17 cellular contexts compared by ENCODE assay signal in genomic region chr11:76701701-76702100, GRCh38. TPM values are rescaled to one million over a fixed set of nuclear protein-coding genes. Genes with fewer than 3 reads are reported as not detected.
DNase-seq lines count a peak whose midpoint lies in the region; ATAC-seq, FAIRE-seq and TF ChIP-seq lines count a peak whose summit lies in the region.
"Had no signal": no experiment of that assay in that cellular context is flagged by ENCODE, and none has a peak within 500 bp of the region (broad histone marks: within the 10 kb centered on the region; RNA-seq: fewer than 3 reads in every experiment).

No MANE protein-coding gene starts in this region.

- H3K4me3 ChIP-seq in K562 (no peak overlapping the region), kidney (ENCODE audit: low read length in 2 of 2) (no peak overlapping the region)
- H3K4me3 ChIP-seq: BLaER1 had no signal

- peak overlapping the region; percentile 58 for H2AFZ ChIP-seq in K562 (ENCODE audit: low read depth, low read length)

- 36% methylated on average over 4 of the region's 5 CpGs for WGBS in K562 (ENCODE audit: insufficient coverage, low coverage, missing lambda C conversion rate)

- TF ChIP-seq RAD21 in K562 (CRISPR knock-in tag; conservative IDR thresholded peaks at IDR 0.05 in 1 of 2, IDR thresholded peaks at IDR 0.05 in 1 of 2), result no peak

- 0 out of 2 replicates have a peak, but pooled peaks cover 3% of the 10 kb centered on the region for H3K9me3 ChIP-seq in K562 (replicated peaks; ENCODE audit: control insufficient read depth, insufficient read depth, low read depth, low read length)
- H3K9me3 ChIP-seq in kidney (ENCODE audit: control insufficient read depth in 1 of 2, low read length in 2 of 2), result peaks cover 0 to 4% of the 10 kb centered on the region in 2 donors
- H3K9me3 ChIP-seq: BLaER1 had no signal

- no peak for TF ChIP-seq POLR2A in K562 (conservative IDR thresholded peaks at IDR 0.05)

- peaks cover 63 to 70% of the 10 kb centered on the region in 2 experiments for H3K4me1 ChIP-seq in K562 (replicated peaks in 1 of 2; ENCODE audit: control insufficient read depth in 2 of 2, insufficient read depth in 2 of 2, low read length in 2 of 2)
- H3K4me1 ChIP-seq in kidney (ENCODE audit: control insufficient read depth in 1 of 2, insufficient read depth in 1 of 2, low read depth in 1 of 2, low read length in 2 of 2), result no peaks in the 10 kb centered on the region
- H3K4me1 ChIP-seq: BLaER1 had no signal

- DNase-seq in AG09319 (ENCODE audit: extremely low read depth, low read depth) (peak; percentile 10), LHCN-M2 (ENCODE audit: low read depth) (peak; percentile 37), K562 (ENCODE audit: extremely low read depth in 1 of 4, low spot score in 3 of 4) (peak in 1 of 4 experiments; percentile 60), kidney (peak; percentile 56), hypothalamus (lab: John Stamatoyannopoulos, UW) (no peak), NCI-H526 (lab: John Stamatoyannopoulos, UW) (no peak), UCSD-AML1 (lab: John Stamatoyannopoulos, UW; ENCODE audit: unreplicated experiment) (no peak)
- DNase-seq in activated CD8-positive, alpha-beta memory T cell treated with anti-CD3 and anti-CD28 coated beads, Interleukin-2, amount 50 U/mL, for 4 hours, result no peak
- DNase-seq: activated CD8-positive, alpha-beta T cell treated with anti-CD3 and anti-CD28 coated beads, Interleukin-2, amount 10 ng/mL, durations not matched to agents 7 days and 5 days; activated naive CD4-positive, alpha-beta T cell; immature natural killer cell; NCI-H187 treated with DMSO at 0.1 percent for 48 hours; NCI-H748 treated with DMSO at 0.1 percent for 48 hours had no signal

- no peaks in the 10 kb centered on the region for H4K20me1 ChIP-seq in K562 (replicated peaks; ENCODE audit: control insufficient read depth, insufficient read depth, low read length)
- H4K20me1 ChIP-seq: BLaER1 had no signal

- POLR2A ChIA-PET in K562 (lab: Yijun Ruan, JAX), result interaction anchor here (0.6 to 1.2 kb wide), 2 partner anchors 16 to 488 kb away, joined by 3 read pairs; no protein-coding TSS in a partner anchor

- CTCF ChIA-PET in K562 (lab: Yijun Ruan, JAX; ENCODE audit: low intra/inter-chr PET ratio), result interaction anchor here (1.6 kb wide), 1 partner anchor 21 kb away, joined by 3 read pairs; no protein-coding TSS in a partner anchor

- no peaks in the 10 kb centered on the region for H3K27me3 ChIP-seq in K562 (ENCODE audit: control insufficient read depth in 2 of 2, insufficient read depth in 2 of 2, low read length in 2 of 2)
- H3K27me3 ChIP-seq: BLaER1 had no signal

- H3K9me1 ChIP-seq in K562 (ENCODE audit: control insufficient read depth, insufficient read depth, low read length), result peaks cover 3% of the 10 kb centered on the region

- TF ChIP-seq CTCF in AG09319 (IDR thresholded peaks at IDR 0.05; ENCODE audit: low read depth, low read length) (no peak), K562 (IDR thresholded peaks at IDR 0.05 in 2 of 3, conservative IDR thresholded peaks at IDR 0.05 in 1 of 3; ENCODE audit: insufficient read depth in 2 of 3, low read depth in 1 of 3, low read length in 3 of 3) (no peak), kidney (IDR thresholded peaks at IDR 0.05; ENCODE audit: borderline replicate concordance, extremely low read depth, insufficient read depth) (no peak)

- no peaks in the 10 kb centered on the region for H3K79me2 ChIP-seq in K562 (ENCODE audit: control insufficient read depth, insufficient read depth, low read length)

- in situ Hi-C loops in K562 (cut with MboI), result no loop called here

- ATAC-seq in K562, result peak; percentile 14; the same call in 1 of the 3 replicates
- ATAC-seq: activated CD8-positive, alpha-beta T cell treated with anti-CD3 and anti-CD28 coated beads, Interleukin-2, amount 10 ng/mL, durations not matched to agents 7 days and 5 days; Right ventricle myocardium inferior had no signal

- intact Hi-C loops in K562 (cut with micrococcal nuclease) (loop anchor here (2.0 kb wide), 1 partner anchor 19 kb away; no protein-coding TSS in a partner anchor), kidney (cut with DNase I) (no loop called here)

- no peak for TF ChIP-seq EP300 in K562 (IDR thresholded peaks at IDR 0.05; ENCODE audit: low read length)

- H3K27ac ChIP-seq in K562 (ENCODE audit: extremely low read depth, low read depth, low read length) (peak overlapping the region; percentile 90), kidney (ENCODE audit: low read depth in 2 of 2, low read length in 2 of 2) (no peak overlapping the region)
- H3K27ac ChIP-seq: BLaER1 had no signal

- H3K9ac ChIP-seq in K562 (ENCODE audit: insufficient read depth in 1 of 2, low read depth in 2 of 2, low read length in 2 of 2), result peak overlapping the region; percentile 51 to 65
- H3K9ac ChIP-seq in kidney (ENCODE audit: low read length in 2 of 2), result no peak overlapping the region
- H3K9ac ChIP-seq: BLaER1 had no signal

- H3K36me3 ChIP-seq in K562 (ENCODE audit: control insufficient read depth, insufficient read depth, low read length) (no peaks in the 10 kb centered on the region), kidney (ENCODE audit: control insufficient read depth in 1 of 2, insufficient read depth in 2 of 2, low read length in 2 of 2) (no peaks in the 10 kb centered on the region)
- H3K36me3 ChIP-seq: BLaER1 had no signal

- H3K4me2 ChIP-seq in K562 (ENCODE audit: insufficient read depth, low read length), result peak overlapping the region; percentile 66
- H3K4me2 ChIP-seq: BLaER1 had no signal

- FAIRE-seq in K562 (lab: Jason Lieb, UNC), result peak; percentile 35
- FAIRE-seq in kidney (lab: Jason Lieb, UNC), result no peak
- FAIRE-seq: G401.6, TTC549 had no signal

- BruUV-seq in K562 (replicated peaks; lab: Mats Ljungman, UMichigan), result no TSS peak

TF ChIP-seq in K562, 482 proteins besides CTCF, POLR2A, EP300 and RAD21:
- no peak for TF ChIP-seq ZNF57 (CRISPR knock-in tag; IDR thresholded peaks at IDR 0.05)
- TF ChIP-seq NR4A1 (CRISPR knock-in tag; IDR thresholded peaks at IDR 0.05), result no peak
- peak; percentile 29; the same call in 1 of the 2 replicates for TF ChIP-seq NR4A1 (tag; IDR thresholded peaks at IDR 0.05)
- TF ChIP-seq HSF4 (CRISPR knock-in tag; IDR thresholded peaks at IDR 0.05; ENCODE audit: borderline replicate concordance), result 0 out of 2 replicates have a peak, but pooled peaks have one; percentile 27
- TF ChIP-seq KAT7 (CRISPR knock-in tag; IDR thresholded peaks at IDR 0.05; ENCODE audit: borderline replicate concordance), result 0 out of 2 replicates have a peak, but pooled peaks have one; percentile 39
- no peak for TF ChIP-seq ZNF146 (CRISPR knock-in tag; IDR thresholded peaks at IDR 0.05; ENCODE audit: unreplicated experiment)
- no peak for TF ChIP-seq ELF1 (tag; IDR thresholded peaks at IDR 0.05)
- TF ChIP-seq TFAP4 (CRISPR knock-in tag; IDR thresholded peaks at IDR 0.05; ENCODE audit: borderline replicate concordance), result peak; percentile 28; the same call in 1 of the 2 replicates
- 0 out of 4 replicates have a peak, but pooled peaks of 1 of the 2 experiments have one; percentile 10 for TF ChIP-seq MAZ (CRISPR knock-in tag; conservative IDR thresholded peaks at IDR 0.05 in 1 of 2, IDR thresholded peaks at IDR 0.05 in 1 of 2)
- TF ChIP-seq CREB1 (IDR thresholded peaks at IDR 0.05), result no peak
- peak; percentile 21; the same call in 1 of the 2 replicates for TF ChIP-seq CREB1 (CRISPR knock-in tag; IDR thresholded peaks at IDR 0.05)
- TF ChIP-seq ZFP30 (CRISPR knock-in tag; IDR thresholded peaks at IDR 0.05; ENCODE audit: borderline replicate concordance), result no peak
- no peak for TF ChIP-seq CEBPG (CRISPR knock-in tag; IDR thresholded peaks at IDR 0.05)
- TF ChIP-seq CEBPG (tag; conservative IDR thresholded peaks at IDR 0.05 in 1 of 2, IDR thresholded peaks at IDR 0.05 in 1 of 2), result no peak
- TF ChIP-seq GABPB1 (CRISPR knock-in tag; IDR thresholded peaks at IDR 0.05), result peak; percentile 23; the same call in 1 of the 2 replicates
- TF ChIP-seq CHD1 (IDR thresholded peaks at IDR 0.05; ENCODE audit: low read length), result no peak
- TF ChIP-seq BRCA1 (IDR thresholded peaks at IDR 0.05), result no peak
- no peak for TF ChIP-seq BRCA1 (CRISPR knock-in tag; IDR thresholded peaks at IDR 0.05)
- TF ChIP-seq POLR3G (IDR thresholded peaks at IDR 0.05; ENCODE audit: extremely low read depth, insufficient read length, insufficient replicate concordance), result no peak
- TF ChIP-seq U2AF1 (optimal IDR thresholded peaks at IDR 0.05; ENCODE audit: low read depth, low read length), result no peak

RNA-seq across cellular contexts. Expression of gene LRRC32, which starts 31.2 kb away (rescaled TPM):
- total RNA-seq in LHCN-M2 (2014; rRNA removed) (0.06 TPM in 2 replicates), K562 (2014; rRNA removed) (0.16 and 0.50 TPM in 2 replicates), K562 (2014; rRNA removed; fragmentation: Illumina TruSeq; extraction: Trizol) (0.16 TPM in 1 of 2 replicates, not detected in the other), K562 (2015; rRNA removed; fragmentation: Illumina TruSeq; extraction: Trizol) (not detected in 2 replicates), K562 (2021) (0.20 and 0.31 TPM in 2 replicates), kidney (136 TPM)
- 1.6 TPM for polyA plus RNA-seq in LHCN-M2 (2012)
- total RNA-seq in K562 (2011; cell fraction: chromatin; rRNA removed; ENCODE audit: low replicate concordance), result 0.21 and 0.65 TPM in 2 replicates
- 0.79 and 1.3 TPM in 2 replicates for total RNA-seq in K562 (2011; cell fraction: nucleolus; rRNA removed)
- total RNA-seq in K562 (2011; cell fraction: nucleoplasm; rRNA removed), result 0.76 and 0.81 TPM in 2 replicates
- polyA plus RNA-seq in K562 (2011; rRNA removed) (0.10 and 0.47 TPM in 2 replicates), K562 (2014; fragmentation: Illumina TruSeq; extraction: Trizol) (0.18 and 0.44 TPM in 2 replicates), K562 (2014; fragmentation: Nextera tagmentation; extraction: Ambion mirVana) (not detected), K562 (2014; rRNA removed) (0.08 TPM in 1 of 2 replicates, not detected in the other), kidney (ENCODE audit: insufficient read depth, low read depth, low replicate concordance) (105 TPM)
- polyA plus RNA-seq in K562 (2011; cell fraction: cytosol; rRNA removed), result 0.44 and 0.48 TPM in 2 replicates
- polyA plus RNA-seq in K562 (2011; cell fraction: nucleus; rRNA removed), result 0.41 and 0.63 TPM in 2 replicates
- 0.12 and 0.65 TPM in 2 replicates for polyA plus RNA-seq in K562 (2012)
- 0.53 and 0.57 TPM in 2 replicates for polyA minus RNA-seq in K562 (2011; rRNA and poly(A)+ RNA removed)
- polyA minus RNA-seq in K562 (2011; cell fraction: cytosol; rRNA and poly(A)+ RNA removed), result 0.55 and 0.67 TPM in 2 replicates
- polyA minus RNA-seq in K562 (2011; cell fraction: nucleus; rRNA and poly(A)+ RNA removed), result 0.13 and 0.56 TPM in 2 replicates

Comparison
In these comparisons a context has a peak if more than half of its experiments do, and no peak if none do; other contexts are left out.
1. DNase-seq: peak in AG09319 (single experiment), LHCN-M2 (single experiment) and kidney (single experiment); none in activated CD8-positive, alpha-beta memory T cell treated with anti-CD3 and anti-CD28 coated beads, Interleukin-2, amount 50 U/mL, for 4 hours (single experiment), hypothalamus (0 of 51), NCI-H526 (0 of 2) and UCSD-AML1 (single experiment).
2. H3K9ac ChIP-seq: peak in K562 (2 of 2); none in kidney (0 of 2).
3. RNA of gene LRRC32, which starts 31.2 kb away (total RNA-seq): 136 TPM in kidney (single experiment); 0.16 to 1.3 TPM in K562 and 0.06 TPM in LHCN-M2; every median in the first group is over 10 times any median in the second.